ENCODE assay signal across 26 cellular contexts in the genomic region with DNA sequence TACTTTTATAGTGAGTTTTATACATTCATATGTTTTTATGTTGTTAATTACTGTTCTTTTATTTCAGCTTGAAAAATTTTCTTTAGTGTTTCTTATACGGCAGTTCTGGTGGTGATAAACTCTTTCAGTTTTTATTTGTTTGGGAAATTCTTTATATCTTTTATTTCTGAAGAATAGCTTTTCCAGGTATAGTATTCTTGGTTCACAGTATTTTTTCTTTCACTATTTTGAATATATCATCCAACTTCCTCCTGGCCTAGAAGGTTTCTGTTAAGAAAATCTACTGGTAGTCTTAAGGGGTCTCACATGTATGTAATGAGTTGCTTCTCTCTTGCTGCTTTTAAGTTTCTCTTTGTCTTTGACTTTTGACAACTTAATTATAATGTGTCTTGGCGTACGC.
"Had no signal": no experiment of that assay in that cellular context is flagged by ENCODE, and none has a peak within 500 bp of the region (broad histone marks: within the 10 kb centered on the region; RNA-seq: fewer than 3 reads in every experiment).

No MANE protein-coding gene starts in this region.

- H3K79me2 ChIP-seq: parathyroid adenoma had no signal

- H3K4me1 ChIP-seq: neural progenitor cell, parathyroid adenoma, psoas muscle, right lobe of liver, sigmoid colon, suprapubic skin, testis, tibial artery, transverse colon, upper lobe of right lung, uterus had no signal

- H3K27me3 ChIP-seq: neural progenitor cell, right lobe of liver, sigmoid colon, suprapubic skin, testis, tibial artery, transverse colon, upper lobe of right lung, uterus had no signal

- H2AFZ ChIP-seq: neural progenitor cell, parathyroid adenoma had no signal

- H3K9me3 ChIP-seq: testis, upper lobe of right lung had no signal

- ATAC-seq: naive thymus-derived CD4-positive, alpha-beta T cell; natural killer cell; psoas muscle; right cardiac atrium; right lobe of liver; stimulated activated memory B cell treated with anti-CD40 and anti-IgM and Interleukin-4, amounts not matched to agents 10 μg/mL and 1 μg/mL and 100 μg/mL, for 72 hours; stimulated activated naive CD8-positive, alpha-beta T cell treated with anti-CD3 and anti-CD28 coated beads, Interleukin-15, amount 100 ng/mL, for 72 hours; stimulated activated naive CD8-positive, alpha-beta T cell treated with anti-CD3 and anti-CD28 coated beads, Interleukin-15, Interleukin-2, amounts not matched to agents 100 U/mL and 50 U/mL, for 24 hours; upper lobe of right lung had no signal

- H3K4me2 ChIP-seq: neural progenitor cell had no signal

- H3K36me3 ChIP-seq: right lobe of liver, sigmoid colon, suprapubic skin, transverse colon, upper lobe of right lung, uterus had no signal

- H3K4me3 ChIP-seq: neural progenitor cell, psoas muscle, right lobe of liver, sigmoid colon, suprapubic skin, testis, tibial artery, transverse colon, upper lobe of right lung, uterus had no signal

- H3K27ac ChIP-seq: neural progenitor cell, parathyroid adenoma, psoas muscle, right lobe of liver, sigmoid colon, suprapubic skin, testis, tibial artery, transverse colon, upper lobe of right lung, uterus had no signal

- DNase-seq: naive thymus-derived CD4-positive, alpha-beta T cell; natural killer cell; occipital lobe; posterior cingulate gyrus; psoas muscle; right cardiac atrium; right lobe of liver; sigmoid colon; small intestine; stimulated activated CD4-positive, alpha-beta T cell treated with anti-CD3 and anti-CD28 coated beads, Interleukin-1b, Interleukin-23, amount 100 ng/mL, for 48 hours; stimulated activated CD4-positive, alpha-beta T cell treated with anti-CD3 and anti-CD28 coated beads, Interleukin-4, amount 100 ng/mL, for 1 hour; stimulated activated CD4-positive, alpha-beta T cell treated with anti-CD3 and anti-CD28 coated beads, Interleukin-4, amount 100 ng/mL, for 4 hours; stimulated activated CD8-positive, alpha-beta memory T cell treated with anti-CD3 and anti-CD28 coated beads, Interleukin-4, amount 100 ng/mL, for 48 hours; stimulated activated naive CD4-positive, alpha-beta T cell; stimulated activated naive CD8-positive, alpha-beta T cell treated with anti-CD3 and anti-CD28 coated beads, Interleukin-15, amount 100 ng/mL, for 72 hours; stimulated activated naive CD8-positive, alpha-beta T cell treated with anti-CD3 and anti-CD28 coated beads, Interleukin-15, Interleukin-2, amounts not matched to agents 100 U/mL and 50 U/mL, for 24 hours; substantia nigra; testis; tibial artery; transverse colon; upper lobe of right lung; uterus had no signal
